1 cellular context compared by ENCODE assay signal in the genomic region with DNA sequence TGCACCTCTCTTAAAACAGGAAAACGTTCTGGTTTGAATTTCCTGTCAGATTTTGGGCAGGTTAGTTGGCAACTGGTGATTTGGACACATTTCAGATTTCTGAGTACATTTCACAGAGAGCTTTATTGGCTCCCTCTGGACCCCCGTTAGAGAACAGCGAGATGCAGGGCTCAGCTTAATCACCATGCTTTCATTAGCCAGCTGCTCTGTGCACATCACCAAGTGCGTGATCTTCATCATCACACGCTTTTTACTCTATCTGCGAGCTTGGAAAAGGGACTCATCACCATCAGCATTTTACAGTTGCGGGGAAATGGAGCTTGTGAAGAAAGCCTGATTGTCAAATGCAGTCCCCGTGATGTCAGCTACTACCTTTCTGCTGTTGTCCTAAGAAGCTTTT.
TF ChIP-seq lines count a peak whose summit lies in the region.

No MANE protein-coding gene starts in this region.

TF ChIP-seq in endothelial cell of umbilical vein, 7 proteins besides CTCF, POLR2A, EP300 and RAD21 (continued from another document):
- TF ChIP-seq FOS (IDR thresholded peaks at IDR 0.05; ENCODE audit: borderline replicate concordance, insufficient read depth, low read length) (no peak), POLR2AphosphoS5 (IDR thresholded peaks at IDR 0.05; ENCODE audit: insufficient read depth, low read depth, low read length) (no peak), MYC (IDR thresholded peaks at IDR 0.05; ENCODE audit: low read depth, low read length) (no peak), GATA2 (IDR thresholded peaks at IDR 0.05; ENCODE audit: insufficient read depth, insufficient read length, low read depth, low read length) (no peak), EZH2 (IDR thresholded peaks at IDR 0.05; ENCODE audit: borderline replicate concordance, low read depth, low read length, severe bottlenecking) (no peak)
